Comparison of ENCODE assay signal across 19 cellular contexts in the genomic region with DNA sequence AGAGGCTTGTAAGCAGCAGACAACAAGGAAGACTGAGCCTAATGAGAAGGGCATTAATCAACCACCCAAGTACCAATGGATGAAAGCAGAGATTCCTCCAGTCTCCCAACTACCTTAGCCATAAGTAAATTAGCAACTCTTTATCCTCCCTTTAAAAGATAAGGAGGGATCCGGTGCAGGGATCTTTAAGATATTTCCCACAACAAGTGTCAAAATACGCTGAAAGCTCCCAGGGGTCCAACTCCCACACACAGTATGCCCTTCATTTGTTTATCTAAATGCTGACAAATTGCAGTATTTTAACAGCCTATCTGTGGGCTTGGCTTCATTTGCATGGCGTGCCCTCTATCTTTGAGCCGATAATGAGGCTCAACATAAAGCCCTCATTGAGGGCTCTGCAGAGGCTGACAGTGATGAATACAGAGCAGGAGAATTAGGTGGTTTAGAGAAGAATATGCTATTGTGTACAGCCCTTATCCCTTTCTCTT.
DNase-seq lines count a peak whose midpoint lies in the region; ATAC-seq and TF ChIP-seq lines count a peak whose summit lies in the region.
"Had no signal": no experiment of that assay in that cellular context is flagged by ENCODE, and none has a peak within 500 bp of the region (broad histone marks: within the 10 kb centered on the region; RNA-seq: fewer than 3 reads in every experiment).

No MANE protein-coding gene starts in this region.

- WGBS in endodermal cell (ENCODE audit: insufficient coverage in 1 of 2, insufficient read length in 1 of 2), 2 experiments: 1 to 17% methylated on average over 3 to 4 of the region's 4 CpGs

- no peak for ATAC-seq in GM19395 (IDR thresholded peaks at IDR 0.05; ENCODE audit: unreplicated experiment)
- ATAC-seq: K562; stimulated activated memory B cell treated with anti-CD40 and anti-IgM and Interleukin-4, amounts not matched to agents 10 μg/mL and 1 μg/mL and 100 μg/mL, for 72 hours had no signal

- peak overlapping the region; percentile 23 for H3K27ac Mint-ChIP-seq in endodermal cell
- H3K27ac Mint-ChIP-seq in activated CD4-positive, alpha-beta T cell treated with anti-CD3 and anti-CD28 coated beads, Interleukin-2, amount 10 ng/mL, durations not matched to agents 24 days and 14 days: no peak overlapping the region
- H3K27ac Mint-ChIP-seq: activated naive CD4-positive, alpha-beta T cell treated with anti-CD3 and anti-CD28 coated beads for 36 hours; CD4-positive, alpha-beta memory T cell; stimulated activated memory B cell treated with anti-CD40 and anti-IgM and Interleukin-4, amounts not matched to agents 10 μg/mL and 1 μg/mL and 100 μg/mL, for 72 hours had no signal

- peak; percentile 52 for DNase-seq in D341Med (ENCODE audit: low spot score)
- peak; percentile 94 to 95 for DNase-seq in NCI-H526 (lab: John Stamatoyannopoulos, UW)
- peak; percentile 86 for DNase-seq in endodermal cell
- DNase-seq in NK-92 (lab: John Stamatoyannopoulos, UW; ENCODE audit: unreplicated experiment): no peak
- DNase-seq in activated CD4-positive, alpha-beta T cell treated with anti-CD3 and anti-CD28 coated beads, Interleukin-2, amount 10 ng/mL, durations not matched to agents 24 days and 14 days: no peak
- no peak for DNase-seq in activated CD8-positive, alpha-beta memory T cell treated with anti-CD3 and anti-CD28 coated beads, Interleukin-2, amount 50 U/mL, for 48 hours
- DNase-seq: activated naive CD4-positive, alpha-beta T cell treated with anti-CD3 and anti-CD28 coated beads for 36 hours; CD4-positive, alpha-beta memory T cell; DMS79 treated with DMSO at 0.1 percent for 48 hours; H9; kidney glomerular epithelial cell; transverse colon had no signal

- H3K4me1 ChIP-seq in endodermal cell (ENCODE audit: control insufficient read depth, insufficient read depth, low read length) (peaks cover 25% of the 10 kb centered on the region), neuron (ENCODE audit: insufficient read depth, low read length) (peaks cover 50% of the 10 kb centered on the region)
- H3K4me1 ChIP-seq: ascending aorta, transverse colon had no signal

- peaks cover 5% of the 10 kb centered on the region for H3K9me3 Mint-ChIP-seq in endodermal cell
- H3K9me3 Mint-ChIP-seq in activated CD4-positive, alpha-beta T cell treated with anti-CD3 and anti-CD28 coated beads, Interleukin-2, amount 10 ng/mL, durations not matched to agents 24 days and 14 days: no peaks in the 10 kb centered on the region

- no peak overlapping the region for H3K4me3 Mint-ChIP-seq in endodermal cell
- no peak overlapping the region for H3K4me3 Mint-ChIP-seq in activated CD4-positive, alpha-beta T cell treated with anti-CD3 and anti-CD28 coated beads, Interleukin-2, amount 10 ng/mL, durations not matched to agents 24 days and 14 days
- H3K4me3 Mint-ChIP-seq: activated naive CD4-positive, alpha-beta T cell treated with anti-CD3 and anti-CD28 coated beads for 36 hours; CD4-positive, alpha-beta memory T cell; H9; nephron; stimulated activated memory B cell treated with anti-CD40 and anti-IgM and Interleukin-4, amounts not matched to agents 10 μg/mL and 1 μg/mL and 100 μg/mL, for 72 hours had no signal

- H3K4me1 Mint-ChIP-seq in endodermal cell: peaks cover 44% of the 10 kb centered on the region
- no peaks in the 10 kb centered on the region for H3K4me1 Mint-ChIP-seq in activated CD4-positive, alpha-beta T cell treated with anti-CD3 and anti-CD28 coated beads, Interleukin-2, amount 10 ng/mL, durations not matched to agents 24 days and 14 days
- H3K4me1 Mint-ChIP-seq: CD4-positive, alpha-beta memory T cell; stimulated activated memory B cell treated with anti-CD40 and anti-IgM and Interleukin-4, amounts not matched to agents 10 μg/mL and 1 μg/mL and 100 μg/mL, for 72 hours had no signal

- no peaks in the 10 kb centered on the region for H3K36me3 ChIP-seq in endodermal cell (ENCODE audit: control insufficient read depth, insufficient read depth, low read length)
- no peaks in the 10 kb centered on the region for H3K36me3 ChIP-seq in neuron (ENCODE audit: insufficient read depth, low read length)
- H3K36me3 ChIP-seq: ascending aorta, transverse colon had no signal

- TF ChIP-seq CTCF in endodermal cell (conservative IDR thresholded peaks at IDR 0.05): no peak

- H2AFZ ChIP-seq in neuron (ENCODE audit: low read depth, low read length): no peak overlapping the region

- H3K27ac ChIP-seq in endodermal cell (ENCODE audit: low read depth, low read length): peak overlapping the region; percentile 81
- H3K27ac ChIP-seq: ascending aorta, RWPE1, transverse colon had no signal

- no peak overlapping the region for H3K9ac ChIP-seq in endodermal cell (ENCODE audit: extremely low read depth, low read length, poor library complexity, severe bottlenecking)

- intact Hi-C loops in activated CD4-positive, alpha-beta T cell treated with anti-CD3 and anti-CD28 coated beads, Interleukin-2, amount 10 ng/mL, durations not matched to agents 24 days and 14 days (cut with micrococcal nuclease): no loop called here

- peaks cover 58% of the 10 kb centered on the region for H3K27me3 Mint-ChIP-seq in endodermal cell (ENCODE audit: insufficient read depth)
- no peaks in the 10 kb centered on the region for H3K27me3 Mint-ChIP-seq in activated CD4-positive, alpha-beta T cell treated with anti-CD3 and anti-CD28 coated beads, Interleukin-2, amount 10 ng/mL, durations not matched to agents 24 days and 14 days
- H3K27me3 Mint-ChIP-seq: CD4-positive, alpha-beta memory T cell; stimulated activated memory B cell treated with anti-CD40 and anti-IgM and Interleukin-4, amounts not matched to agents 10 μg/mL and 1 μg/mL and 100 μg/mL, for 72 hours had no signal

- H3K9me3 ChIP-seq in endodermal cell (ENCODE audit: control insufficient read depth, low read length) (peaks cover 6% of the 10 kb centered on the region), neuron (ENCODE audit: low read length) (no peaks in the 10 kb centered on the region)
- H3K9me3 ChIP-seq: ascending aorta, transverse colon had no signal

- H3K27me3 ChIP-seq in endodermal cell (ENCODE audit: control insufficient read depth, insufficient read depth, low read length, poor library complexity, severe bottlenecking): no peaks in the 10 kb centered on the region
- no peaks in the 10 kb centered on the region for H3K27me3 ChIP-seq in neuron (ENCODE audit: insufficient read depth, low read length)
- H3K27me3 ChIP-seq: ascending aorta, transverse colon had no signal

- H3K4me3 ChIP-seq in endodermal cell (ENCODE audit: low read length) (no peak overlapping the region), neuron (ENCODE audit: low read length) (peak overlapping the region; percentile 24)
- H3K4me3 ChIP-seq: ascending aorta, K562, transverse colon had no signal

- H3K36me3 Mint-ChIP-seq in endodermal cell (ENCODE audit: low read depth): peaks cover 2% of the 10 kb centered on the region
- no peaks in the 10 kb centered on the region for H3K36me3 Mint-ChIP-seq in activated CD4-positive, alpha-beta T cell treated with anti-CD3 and anti-CD28 coated beads, Interleukin-2, amount 10 ng/mL, durations not matched to agents 24 days and 14 days (ENCODE audit: low read depth)
- H3K36me3 Mint-ChIP-seq: CD4-positive, alpha-beta memory T cell; stimulated activated memory B cell treated with anti-CD40 and anti-IgM and Interleukin-4, amounts not matched to agents 10 μg/mL and 1 μg/mL and 100 μg/mL, for 72 hours had no signal

Comparison
In these comparisons a context has a peak if more than half of its experiments do, and no peak if none do; other contexts are left out.
1. DNase-seq: peak in D341Med (single experiment), NCI-H526 (2 of 2) and endodermal cell (single experiment); none in NK-92 (single experiment), activated CD4-positive, alpha-beta T cell treated with anti-CD3 and anti-CD28 coated beads, Interleukin-2, amount 10 ng/mL, durations not matched to agents 24 days and 14 days (single experiment) and activated CD8-positive, alpha-beta memory T cell treated with anti-CD3 and anti-CD28 coated beads, Interleukin-2, amount 50 U/mL, for 48 hours (single experiment).